Comparison of ENCODE assay signal across 26 cellular contexts in the genomic region with DNA sequence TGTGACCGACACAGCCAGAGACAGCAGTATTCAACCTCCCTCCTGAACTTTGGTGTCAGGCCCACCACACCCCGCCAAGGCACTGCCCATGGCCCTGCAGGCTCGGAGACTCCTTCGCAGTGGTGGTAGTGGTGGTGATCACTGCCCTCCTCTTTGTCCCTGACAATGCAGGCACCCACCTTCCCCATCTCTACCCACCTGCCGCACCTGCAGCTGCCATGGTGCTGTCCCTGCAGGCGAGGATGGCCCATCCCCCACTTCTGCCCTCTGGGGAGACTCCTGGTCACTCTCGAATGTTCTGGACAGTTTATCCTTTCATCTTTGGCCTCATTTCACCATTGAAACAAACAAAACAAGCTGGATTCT. TPM values are rescaled to one million over a fixed set of nuclear protein-coding genes. Genes with fewer than 3 reads are reported as not detected.
DNase-seq lines count a peak whose midpoint lies in the region; ATAC-seq, FAIRE-seq and TF ChIP-seq lines count a peak whose summit lies in the region.
"Had no signal": no experiment of that assay in that cellular context is flagged by ENCODE, and none has a peak within 500 bp of the region (broad histone marks: within the 10 kb centered on the region; RNA-seq: fewer than 3 reads in every experiment).

No MANE protein-coding gene starts in this region.

- H3K4me1 ChIP-seq in HepG2 (ENCODE audit: insufficient read depth, low read length) (peaks cover 64% of the 10 kb centered on the region), right lobe of liver (no peaks in the 10 kb centered on the region), spleen (peaks cover 0 to under 1% (median 0%) of the 10 kb centered on the region in 6 donors)
- H3K4me1 ChIP-seq: BE2C, HAP-1 had no signal

- no peaks in the 10 kb centered on the region for H3K9me3 Mint-ChIP-seq in CD4-positive, alpha-beta T cell
- H3K9me3 Mint-ChIP-seq: CD8-positive, alpha-beta T cell; HFFc6 had no signal

- 41% methylated on average over 4 of the region's 7 CpGs for WGBS in HepG2 (ENCODE audit: low lambda C conversion rate)
- WGBS in right lobe of liver (ENCODE audit: insufficient coverage, low coverage, low lambda C conversion rate, missing lambda C conversion rate), result no CpG with 5 or more reads among the region's 7 CpGs
- 82 to 95% (median 91%) methylated on average over 6 to 7 of the region's 7 CpGs for whole genome bisulfite sequencing in spleen, 5 donors

- no peak for ATAC-seq in HepG2
- ATAC-seq in right lobe of liver, result no peak
- no peak for ATAC-seq in HG03039 (IDR thresholded peaks at IDR 0.05; ENCODE audit: unreplicated experiment)
- no peak for ATAC-seq in CD4-positive, alpha-beta T cell (ENCODE audit: poor library complexity)
- ATAC-seq: CD8-positive, alpha-beta T cell had no signal

- no peak overlapping the region for H3K27ac ChIP-seq in HepG2 (ENCODE audit: extremely low read length, insufficient read depth, low read length)
- no peak overlapping the region for H3K27ac ChIP-seq in right lobe of liver
- H3K27ac ChIP-seq in coronary artery, result no peak overlapping the region
- no peak overlapping the region for H3K27ac ChIP-seq in spleen
- H3K27ac ChIP-seq in CD4-positive, alpha-beta T cell (ENCODE audit: low read depth, low read length), result no peak overlapping the region
- H3K27ac ChIP-seq: A549; BLaER1 treated with 17β-estradiol and CSF1 and Interleukin-3, amounts not matched to agents 10 nM and 100 nM had no signal

- TF ChIP-seq RAD21 in HepG2 (CRISPR knock-in tag; IDR thresholded peaks at IDR 0.05), result no peak

- no peak overlapping the region for H3K9ac ChIP-seq in HepG2 (ENCODE audit: insufficient read depth, low read depth, low read length)
- H3K9ac ChIP-seq: BLaER1 treated with 17β-estradiol and CSF1 and Interleukin-3, amounts not matched to agents 10 nM and 100 nM had no signal

- TF ChIP-seq CTCF in HepG2 (CRISPR knock-in tag; IDR thresholded peaks at IDR 0.05) (no peak), right lobe of liver (IDR thresholded peaks at IDR 0.05) (no peak), coronary artery (IDR thresholded peaks at IDR 0.05) (no peak), spleen (IDR thresholded peaks at IDR 0.05 in 8 of 11, conservative IDR thresholded peaks at IDR 0.05 in 3 of 11) (no peak)
- no peak for TF ChIP-seq CTCF in CD4-positive, alpha-beta T cell (IDR thresholded peaks at IDR 0.05)

- H3K36me3 Mint-ChIP-seq in CD4-positive, alpha-beta T cell (ENCODE audit: low read depth), result no peaks in the 10 kb centered on the region
- H3K36me3 Mint-ChIP-seq: CD8-positive, alpha-beta T cell had no signal

- no peaks in the 10 kb centered on the region for H3K27me3 Mint-ChIP-seq in CD4-positive, alpha-beta T cell

- H3K79me2 ChIP-seq in HepG2 (ENCODE audit: insufficient read depth, low read length), result no peaks in the 10 kb centered on the region

- in situ Hi-C loops in HepG2 (cut with HindIII; ENCODE audit: extremely low pct_ligation_motif_present, low pct_unique_long_range_greater_than_20kb), result loop anchor here (25.0 kb wide), 1 partner anchor 282 kb away; no protein-coding TSS in a partner anchor

- peak overlapping the region; percentile 53; the same call in 1 of the 2 replicates for H3K4me2 ChIP-seq in HepG2 (ENCODE audit: low read depth, low read length)
- H3K4me2 ChIP-seq: A549; BLaER1 treated with 17β-estradiol and CSF1 and Interleukin-3, amounts not matched to agents 10 nM and 100 nM had no signal

- FAIRE-seq in HepG2 (lab: Jason Lieb, UNC), result no peak
- FAIRE-seq: A549, D721Med, GM12891, GM18507, H54 had no signal

- POLR2A ChIA-PET in HepG2 (lab: Yijun Ruan, JAX), result no interaction called here
- POLR2A ChIA-PET in CD4-positive, alpha-beta T cell (lab: Charles Lee), result no interaction called here

- CTCF ChIA-PET in HepG2 (lab: Yijun Ruan, JAX; ENCODE audit: low intra/inter-chr PET ratio, low total read pairs), result no interaction called here
- CTCF ChIA-PET in CD4-positive, alpha-beta T cell (lab: Charles Lee), result no interaction called here

- H3K36me3 ChIP-seq in HepG2 (replicated peaks in 1 of 2; ENCODE audit: control insufficient read depth in 1 of 2, insufficient read depth in 2 of 2, low read length in 2 of 2), result no peaks in the 10 kb centered on the region
- H3K36me3 ChIP-seq in right lobe of liver, result no peaks in the 10 kb centered on the region
- H3K36me3 ChIP-seq in spleen, result no peaks in the 10 kb centered on the region
- H3K36me3 ChIP-seq: BE2C; BLaER1 treated with 17β-estradiol and CSF1 and Interleukin-3, amounts not matched to agents 10 nM and 100 nM; HAP-1 had no signal

- H3K9me3 ChIP-seq in HepG2 (ENCODE audit: low read length) (no peaks in the 10 kb centered on the region), right lobe of liver (no peaks in the 10 kb centered on the region), spleen (no peaks in the 10 kb centered on the region)
- H3K9me3 ChIP-seq in CD4-positive, alpha-beta T cell (ENCODE audit: control insufficient read depth, low read length), result no peaks in the 10 kb centered on the region
- H3K9me3 ChIP-seq: A549, BE2C had no signal

- intact Hi-C loops in HepG2 (cut with micrococcal nuclease; ENCODE audit: unreplicated experiment), result no loop called here
- intact Hi-C loops in right lobe of liver (cut with DNase I), result no loop called here
- intact Hi-C loops in spleen (cut with DNase I; ENCODE audit: low total_unique reads), result no loop called here
- intact Hi-C loops in CD4-positive, alpha-beta T cell (cut with DNase I, micrococcal nuclease), result no loop called here

- no peaks in the 10 kb centered on the region for H3K4me1 Mint-ChIP-seq in CD4-positive, alpha-beta T cell (ENCODE audit: low read depth)

- H3K4me3 ChIP-seq in HepG2 (replicated peaks in 1 of 3; ENCODE audit: insufficient read depth in 1 of 3, low read depth in 2 of 3, low read length in 3 of 3) (peak overlapping the region in 1 of 3 experiments; percentile 6; a peak in 1 of 6 replicates), right lobe of liver (no peak overlapping the region), coronary artery (no peak overlapping the region), spleen (no peak overlapping the region)
- H3K4me3 ChIP-seq: A549; BLaER1 treated with 17β-estradiol and CSF1 and Interleukin-3, amounts not matched to agents 10 nM and 100 nM; HAP-1 had no signal

- H3K27me3 ChIP-seq in HepG2 (ENCODE audit: control insufficient read depth in 1 of 2, insufficient read depth in 2 of 2, low read length in 2 of 2) (peaks cover 3 to 30% of the 10 kb centered on the region in 2 experiments; a peak in 4 of 5 replicates), right lobe of liver (no peaks in the 10 kb centered on the region), spleen (replicated peaks in 1 of 7) (no peaks in the 10 kb centered on the region)
- H3K27me3 ChIP-seq in CD4-positive, alpha-beta T cell (ENCODE audit: control insufficient read depth, insufficient read depth, low read length), result no peaks in the 10 kb centered on the region
- H3K27me3 ChIP-seq: BE2C; BLaER1 treated with 17β-estradiol and CSF1 and Interleukin-3, amounts not matched to agents 10 nM and 100 nM had no signal

- no peak for TF ChIP-seq EP300 in HepG2 (IDR thresholded peaks at IDR 0.05; ENCODE audit: low read depth in 2 of 2, low read length in 2 of 2)
- no peak for TF ChIP-seq EP300 in HepG2 (CRISPR knock-in tag; IDR thresholded peaks at IDR 0.05; ENCODE audit: borderline replicate concordance)

- no peak overlapping the region for H2AFZ ChIP-seq in HepG2 (ENCODE audit: low read length)

- DNase-seq in HepG2 (ENCODE audit: low spot score) (no peak), right lobe of liver (no peak), coronary artery (ENCODE audit: low spot score) (peak; percentile 58), spleen (peak; percentile 62), DMS 273 (lab: John Stamatoyannopoulos, UW; ENCODE audit: unreplicated experiment) (no peak)
- no peak for DNase-seq in CD4-positive, alpha-beta T cell
- DNase-seq: 8988T, ACHN, AML-193, BE2C, DMS53, DMS79 treated with DMSO at 0.1 percent for 48 hours, GF-D8, GOT3, HFFc6 had no signal

- no TSS peak for BruUV-seq in HepG2 (replicated peaks; lab: Mats Ljungman, UMichigan)

- no peak for TF ChIP-seq POLR2A in HepG2 (IDR thresholded peaks at IDR 0.05; ENCODE audit: insufficient read depth in 1 of 2, low read depth in 2 of 2, low read length in 2 of 2)
- TF ChIP-seq POLR2A in right lobe of liver (IDR thresholded peaks at IDR 0.05), result no peak
- no peak for TF ChIP-seq POLR2A in spleen (IDR thresholded peaks at IDR 0.05)

- no peaks in the 10 kb centered on the region for H4K20me1 ChIP-seq in HepG2 (ENCODE audit: insufficient read depth, low read length)
- H4K20me1 ChIP-seq: BLaER1 treated with 17β-estradiol and CSF1 and Interleukin-3, amounts not matched to agents 10 nM and 100 nM had no signal

- H3K4me3 Mint-ChIP-seq in CD4-positive, alpha-beta T cell, result no peak overlapping the region
- H3K4me3 Mint-ChIP-seq: CD8-positive, alpha-beta T cell; HFFc6 had no signal

- no peak overlapping the region for H3K27ac Mint-ChIP-seq in CD4-positive, alpha-beta T cell
- H3K27ac Mint-ChIP-seq: CD8-positive, alpha-beta T cell; HFFc6 had no signal

RNA-seq across cellular contexts. Expression of gene IL4, which starts 4.4 kb away (rescaled TPM):
- total RNA-seq in HepG2 (2016; rRNA removed; fragmentation: Illumina TruSeq; extraction: Trizol) (not detected in 2 replicates), right lobe of liver (not detected), spleen (not detected)
- total RNA-seq in HepG2 (2016; cell fraction: cytosol; rRNA removed; fragmentation: Illumina TruSeq; extraction: Trizol; ENCODE audit: low read depth), result not detected in 2 replicates
- total RNA-seq in HepG2 (2016; cell fraction: insoluble cytoplasmic fraction; rRNA removed; fragmentation: Illumina TruSeq; extraction: Trizol), result not detected in 2 replicates
- total RNA-seq in HepG2 (2016; cell fraction: membrane; rRNA removed; fragmentation: Illumina TruSeq; extraction: Trizol), result not detected in 2 replicates
- total RNA-seq in HepG2 (2016; cell fraction: nucleus; rRNA removed; fragmentation: Illumina TruSeq; extraction: Trizol), result not detected in 2 replicates
- polyA plus RNA-seq in HepG2 (2011; rRNA removed) (not detected in 2 replicates), spleen (not detected)
- not detected in 2 replicates for polyA plus RNA-seq in HepG2 (2011; cell fraction: cytosol; rRNA removed)
- polyA plus RNA-seq in HepG2 (2011; cell fraction: nucleus; rRNA removed), result not detected in 2 replicates
- polyA plus RNA-seq in HepG2 (2012), result not detected in 2 replicates
- not detected in 2 replicates for polyA plus RNA-seq in HepG2 (2016; cell fraction: cytosol; fragmentation: Illumina TruSeq; extraction: Trizol; ENCODE audit: low read depth)
- not detected in 2 replicates for polyA plus RNA-seq in HepG2 (2016; cell fraction: insoluble cytoplasmic fraction; fragmentation: Illumina TruSeq; extraction: Trizol; ENCODE audit: low read depth)
- not detected in 2 replicates for polyA plus RNA-seq in HepG2 (2016; cell fraction: membrane; fragmentation: Illumina TruSeq; extraction: Trizol; ENCODE audit: low read depth)
- polyA plus RNA-seq in HepG2 (2016; cell fraction: nucleus; fragmentation: Illumina TruSeq; extraction: Trizol; ENCODE audit: insufficient read depth, low read depth), result not detected in 2 replicates
- polyA minus RNA-seq in HepG2 (2011; rRNA and poly(A)+ RNA removed; ENCODE audit: low replicate concordance), result not detected in 2 replicates
- not detected in 2 replicates for polyA minus RNA-seq in HepG2 (2011; cell fraction: cytosol; rRNA and poly(A)+ RNA removed)
- not detected in 2 replicates for polyA minus RNA-seq in HepG2 (2011; cell fraction: nucleus; rRNA and poly(A)+ RNA removed)
- not detected for total RNA-seq in CD4-positive, alpha-beta T cell
- total RNA-seq: CD8-positive, alpha-beta T cell; Daoy; G401; HFFc6 had no signal
- polyA plus RNA-seq: A549 had no signal

RNA-seq across cellular contexts. Expression of gene IL13, which starts 11.5 kb away (rescaled TPM):
- total RNA-seq in HepG2 (2016; rRNA removed; fragmentation: Illumina TruSeq; extraction: Trizol), result not detected in 2 replicates
- total RNA-seq in HepG2 (2016; cell fraction: cytosol; rRNA removed; fragmentation: Illumina TruSeq; extraction: Trizol; ENCODE audit: low read depth), result not detected in 2 replicates
- not detected in 2 replicates for total RNA-seq in HepG2 (2016; cell fraction: insoluble cytoplasmic fraction; rRNA removed; fragmentation: Illumina TruSeq; extraction: Trizol)
- not detected in 2 replicates for total RNA-seq in HepG2 (2016; cell fraction: membrane; rRNA removed; fragmentation: Illumina TruSeq; extraction: Trizol)
- total RNA-seq in HepG2 (2016; cell fraction: nucleus; rRNA removed; fragmentation: Illumina TruSeq; extraction: Trizol), result not detected in 2 replicates
- polyA plus RNA-seq in HepG2 (2011; rRNA removed), result 0.05 TPM in 1 of 2 replicates, not detected in the other
- 0.06 TPM in 1 of 2 replicates, not detected in the other for polyA plus RNA-seq in HepG2 (2011; cell fraction: cytosol; rRNA removed)
- 0.09 and 0.14 TPM in 2 replicates for polyA plus RNA-seq in HepG2 (2011; cell fraction: nucleus; rRNA removed)
- not detected in 2 replicates for polyA plus RNA-seq in HepG2 (2012)
- polyA plus RNA-seq in HepG2 (2016; cell fraction: cytosol; fragmentation: Illumina TruSeq; extraction: Trizol; ENCODE audit: low read depth), result not detected in 2 replicates
- polyA plus RNA-seq in HepG2 (2016; cell fraction: insoluble cytoplasmic fraction; fragmentation: Illumina TruSeq; extraction: Trizol; ENCODE audit: low read depth), result not detected in 2 replicates
- not detected in 2 replicates for polyA plus RNA-seq in HepG2 (2016; cell fraction: membrane; fragmentation: Illumina TruSeq; extraction: Trizol; ENCODE audit: low read depth)
- not detected in 2 replicates for polyA plus RNA-seq in HepG2 (2016; cell fraction: nucleus; fragmentation: Illumina TruSeq; extraction: Trizol; ENCODE audit: insufficient read depth, low read depth)
- 1.0 TPM in 1 of 2 replicates, not detected in the other for polyA minus RNA-seq in HepG2 (2011; rRNA and poly(A)+ RNA removed; ENCODE audit: low replicate concordance)
- polyA minus RNA-seq in HepG2 (2011; cell fraction: cytosol; rRNA and poly(A)+ RNA removed), result not detected in 2 replicates
- not detected in 2 replicates for polyA minus RNA-seq in HepG2 (2011; cell fraction: nucleus; rRNA and poly(A)+ RNA removed)
- total RNA-seq in right lobe of liver, result under 1 TPM in 1 of 6 experiments, not detected in 5; 0.26 TPM
- not detected for total RNA-seq in spleen
- under 1 TPM in 2 of 3 donors, not detected in 1; 0.06 to 0.07 TPM for polyA plus RNA-seq in spleen
- total RNA-seq in CD4-positive, alpha-beta T cell, result under 1 TPM in 1 of 2 experiments, not detected in 1; 0.17 TPM
- total RNA-seq: CD8-positive, alpha-beta T cell; Daoy; G401; HFFc6 had no signal

Comparison
In these comparisons a context has a peak if more than half of its experiments do, and no peak if none do; other contexts are left out.
1. DNase-seq: peak in coronary artery (single experiment) and spleen (single experiment); none in HepG2 (single experiment), right lobe of liver (0 of 3), DMS 273 (single experiment) and CD4-positive, alpha-beta T cell (0 of 10).